Comparison of ENCODE assay signal across 16 cellular contexts in genomic region chr3:18580268-18580667, GRCh38.
DNase-seq lines count a peak whose midpoint lies in the region; ATAC-seq and TF ChIP-seq lines count a peak whose summit lies in the region.
"Had no signal": no experiment of that assay in that cellular context is flagged by ENCODE, and none has a peak within 500 bp of the region (broad histone marks: within the 10 kb centered on the region; RNA-seq: fewer than 3 reads in every experiment).

No MANE protein-coding gene starts in this region.

- ATAC-seq in left cardiac atrium = no peak
- ATAC-seq in HG03280 (IDR thresholded peaks at IDR 0.05; ENCODE audit: unreplicated experiment) = no peak
- ATAC-seq in SK-N-SH treated with all-trans-retinoic acid at 6 μM for 48 hours = no peak
- ATAC-seq: activated T-cell treated with anti-CD3 and anti-CD28 coated beads, Interleukin-2, amount 50 U/mL, for 72 hours; upper lobe of right lung had no signal

- no peak overlapping the region for H3K4me3 ChIP-seq in fibroblast of villous mesenchyme (ENCODE audit: low read depth, low read length)
- H3K4me3 ChIP-seq: breast epithelium, upper lobe of right lung had no signal

- intact Hi-C loops in left cardiac atrium (cut with DNase I) = no loop called here

- TF ChIP-seq CTCF in fibroblast of villous mesenchyme (IDR thresholded peaks at IDR 0.05; ENCODE audit: insufficient read depth, low read depth, low read length) = no peak

- DNase-seq in NCI-H1417 (lab: John Stamatoyannopoulos, UW) (peak; percentile 2 to 66 (median 8)), NCI-H1417 treated with DMSO at 0.1 percent for 48 hours (lab: John Stamatoyannopoulos, UW) (no peak), HT-29 (ENCODE audit: low spot score) (peak; percentile 52), NCI-H748 (lab: John Stamatoyannopoulos, UW; ENCODE audit: unreplicated experiment) (peak; percentile 91), fibroblast of villous mesenchyme (ENCODE audit: low read depth) (peak; percentile 0), left cardiac atrium (no peak)
- DNase-seq: activated CD4-positive, alpha-beta memory T cell treated with anti-CD3 and anti-CD28 coated beads, Interleukin-2, amount 10 ng/mL, durations not matched to agents 7 days and 5 days; activated naive CD8-positive, alpha-beta T cell treated with anti-CD3 and anti-CD28 coated beads, Interleukin-2, amount 10 ng/mL, durations not matched to agents 7 days and 5 days; activated T-cell treated with anti-CD3 and anti-CD28 coated beads, Interleukin-2, amount 50 U/mL, for 72 hours; glutamatergic neuron; mesendoderm; nephron progenitor cell; upper lobe of right lung had no signal

TF ChIP-seq in SK-N-SH treated with all-trans-retinoic acid at 6 μM for 48 hours, 23 proteins besides CTCF, POLR2A, EP300 and RAD21:
- TF ChIP-seq, protein P1, sequence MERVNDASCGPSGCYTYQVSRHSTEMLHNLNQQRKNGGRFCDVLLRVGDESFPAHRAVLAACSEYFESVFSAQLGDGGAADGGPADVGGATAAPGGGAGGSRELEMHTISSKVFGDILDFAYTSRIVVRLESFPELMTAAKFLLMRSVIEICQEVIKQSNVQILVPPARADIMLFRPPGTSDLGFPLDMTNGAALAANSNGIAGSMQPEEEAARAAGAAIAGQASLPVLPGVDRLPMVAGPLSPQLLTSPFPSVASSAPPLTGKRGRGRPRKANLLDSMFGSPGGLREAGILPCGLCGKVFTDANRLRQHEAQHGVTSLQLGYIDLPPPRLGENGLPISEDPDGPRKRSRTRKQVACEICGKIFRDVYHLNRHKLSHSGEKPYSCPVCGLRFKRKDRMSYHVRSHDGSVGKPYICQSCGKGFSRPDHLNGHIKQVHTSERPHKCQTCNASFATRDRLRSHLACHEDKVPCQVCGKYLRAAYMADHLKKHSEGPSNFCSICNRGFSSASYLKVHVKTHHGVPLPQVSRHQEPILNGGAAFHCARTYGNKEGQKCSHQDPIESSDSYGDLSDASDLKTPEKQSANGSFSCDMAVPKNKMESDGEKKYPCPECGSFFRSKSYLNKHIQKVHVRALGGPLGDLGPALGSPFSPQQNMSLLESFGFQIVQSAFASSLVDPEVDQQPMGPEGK (CRISPR knock-in tag; IDR thresholded peaks at IDR 0.05; ENCODE audit: borderline replicate concordance) = no peak
- no peak for TF ChIP-seq RARB (CRISPR knock-in tag; IDR thresholded peaks at IDR 0.05)
- TF ChIP-seq ZNF565 (CRISPR knock-in tag; conservative IDR thresholded peaks at IDR 0.05; ENCODE audit: low read depth) = no peak
- TF ChIP-seq TOX (CRISPR knock-in tag; IDR thresholded peaks at IDR 0.05; ENCODE audit: borderline replicate concordance) = no peak
- TF ChIP-seq ZNF70 (CRISPR knock-in tag; IDR thresholded peaks at IDR 0.05) = no peak
- no peak for TF ChIP-seq TSHZ2 (CRISPR knock-in tag; IDR thresholded peaks at IDR 0.05)
- TF ChIP-seq GLIS3 (CRISPR knock-in tag; IDR thresholded peaks at IDR 0.05) = no peak
- no peak for TF ChIP-seq OSR1 (CRISPR knock-in tag; IDR thresholded peaks at IDR 0.05)
- no peak for TF ChIP-seq PPARA (CRISPR knock-in tag; IDR thresholded peaks at IDR 0.05; ENCODE audit: borderline replicate concordance)
- TF ChIP-seq ZC3H10 (CRISPR knock-in tag; IDR thresholded peaks at IDR 0.05) = no peak
- no peak for TF ChIP-seq POU6F1 (CRISPR knock-in tag; IDR thresholded peaks at IDR 0.05; ENCODE audit: borderline replicate concordance, low read depth)
- no peak for TF ChIP-seq TCF4 (CRISPR knock-in tag; IDR thresholded peaks at IDR 0.05; ENCODE audit: borderline replicate concordance)
- no peak for TF ChIP-seq ARNTL (CRISPR knock-in tag; IDR thresholded peaks at IDR 0.05; ENCODE audit: borderline replicate concordance, low read depth)
- no peak for TF ChIP-seq CSRNP3 (CRISPR knock-in tag; IDR thresholded peaks at IDR 0.05)
- TF ChIP-seq ISL1 (CRISPR knock-in tag; IDR thresholded peaks at IDR 0.05) = no peak
- no peak for TF ChIP-seq ZFP30 (CRISPR knock-in tag; IDR thresholded peaks at IDR 0.05)
- TF ChIP-seq, protein P2, sequence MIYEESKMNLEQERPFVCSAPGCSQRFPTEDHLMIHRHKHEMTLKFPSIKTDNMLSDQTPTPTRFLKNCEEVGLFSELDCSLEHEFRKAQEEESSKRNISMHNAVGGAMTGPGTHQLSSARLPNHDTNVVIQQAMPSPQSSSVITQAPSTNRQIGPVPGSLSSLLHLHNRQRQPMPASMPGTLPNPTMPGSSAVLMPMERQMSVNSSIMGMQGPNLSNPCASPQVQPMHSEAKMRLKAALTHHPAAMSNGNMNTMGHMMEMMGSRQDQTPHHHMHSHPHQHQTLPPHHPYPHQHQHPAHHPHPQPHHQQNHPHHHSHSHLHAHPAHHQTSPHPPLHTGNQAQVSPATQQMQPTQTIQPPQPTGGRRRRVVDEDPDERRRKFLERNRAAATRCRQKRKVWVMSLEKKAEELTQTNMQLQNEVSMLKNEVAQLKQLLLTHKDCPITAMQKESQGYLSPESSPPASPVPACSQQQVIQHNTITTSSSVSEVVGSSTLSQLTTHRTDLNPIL (CRISPR knock-in tag; IDR thresholded peaks at IDR 0.05; ENCODE audit: low read depth) = no peak
- TF ChIP-seq CSDC2 (CRISPR knock-in tag; IDR thresholded peaks at IDR 0.05) = no peak
- TF ChIP-seq ESRRG (CRISPR knock-in tag; IDR thresholded peaks at IDR 0.05) = no peak

Comparison
In these comparisons a context has a peak if more than half of its experiments do, and no peak if none do; other contexts are left out.
1. DNase-seq: peak in NCI-H1417 (3 of 3), HT-29 (single experiment), NCI-H748 (single experiment) and fibroblast of villous mesenchyme (single experiment); none in NCI-H1417 treated with DMSO at 0.1 percent for 48 hours (single experiment) and left cardiac atrium (single experiment).